8 cellular contexts compared by ENCODE assay signal in the genomic region with DNA sequence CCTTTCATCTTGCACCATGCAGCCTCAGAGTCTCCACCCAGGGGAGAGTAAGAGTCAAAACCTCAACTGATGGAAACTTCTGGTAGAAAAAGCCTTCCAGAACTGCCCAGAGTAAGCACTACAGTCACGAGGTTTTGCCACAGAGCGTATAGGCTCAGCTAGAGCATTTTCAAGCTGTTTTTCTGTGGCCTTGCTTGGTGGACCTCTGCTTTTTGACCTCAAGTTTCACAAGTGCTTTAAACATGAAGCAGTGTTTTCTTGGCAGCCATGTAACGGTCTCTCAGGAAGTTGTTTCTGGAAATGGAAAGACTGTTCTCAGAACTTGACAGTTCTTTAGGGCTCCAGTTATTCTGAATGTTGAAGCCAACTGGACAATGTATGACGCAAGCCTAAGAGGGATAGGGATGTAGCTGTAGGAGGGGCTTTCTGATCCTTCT.
A peak's percentile ranks its signal among the peaks of the same experiment; 100 is the strongest.
DNase-seq lines count a peak whose midpoint lies in the region; ATAC-seq, FAIRE-seq and TF ChIP-seq lines count a peak whose summit lies in the region.

No MANE protein-coding gene starts in this region.

- H3K9ac ChIP-seq in HepG2 (ENCODE audit: insufficient read depth, low read depth, low read length): no peak overlapping the region

- TF ChIP-seq RAD21 in HepG2 (CRISPR knock-in tag; IDR thresholded peaks at IDR 0.05): 0 out of 2 replicates have a peak, but pooled peaks have one; percentile 12

- H3K9me3 Mint-ChIP-seq in Caco-2 (ENCODE audit: unreplicated experiment): peaks cover 8% of the 10 kb centered on the region
- peaks cover 5% of the 10 kb centered on the region for H3K9me3 Mint-ChIP-seq in T-helper 1 cell treated with Interleukin-12 subunit alpha and Interleukin-12 subunit beta and Interleukin-4 antibody, amounts not matched to agents 30 μg/mL and 1 μg/mL, for 36 hours

- H3K27ac Mint-ChIP-seq in Caco-2 (ENCODE audit: unreplicated experiment): peak overlapping the region; percentile 49
- peak overlapping the region; percentile 19 for H3K27ac Mint-ChIP-seq in T-helper 1 cell treated with Interleukin-12 subunit alpha and Interleukin-12 subunit beta and Interleukin-4 antibody, amounts not matched to agents 30 μg/mL and 1 μg/mL, for 36 hours

- 89% methylated on average over 4 of the region's 4 CpGs for WGBS in HepG2 (ENCODE audit: low lambda C conversion rate)
- 41 to 48% methylated on average over 4 of the region's 4 CpGs for WGBS in thyroid gland, 2 donors

- intact Hi-C loops in Caco-2 (cut with micrococcal nuclease; ENCODE audit: unreplicated experiment) (no loop called here), HepG2 (cut with micrococcal nuclease; ENCODE audit: unreplicated experiment) (no loop called here), thyroid gland (cut with DNase I) (no loop called here)

- peaks cover 1% of the 10 kb centered on the region for H3K36me3 ChIP-seq in Caco-2 (ENCODE audit: control insufficient read depth, insufficient read depth, low read length)
- no peaks in the 10 kb centered on the region for H3K36me3 ChIP-seq in HepG2 (replicated peaks in 1 of 2; ENCODE audit: control insufficient read depth in 1 of 2, insufficient read depth in 2 of 2, low read length in 2 of 2)
- H3K36me3 ChIP-seq in thyroid gland: no peaks in the 10 kb centered on the region

- no peak overlapping the region for H3K4me3 Mint-ChIP-seq in Caco-2 (ENCODE audit: unreplicated experiment)
- peak overlapping the region; percentile 5 for H3K4me3 Mint-ChIP-seq in T-helper 1 cell treated with Interleukin-12 subunit alpha and Interleukin-12 subunit beta and Interleukin-4 antibody, amounts not matched to agents 30 μg/mL and 1 μg/mL, for 36 hours

- peaks cover 26% of the 10 kb centered on the region for H3K4me1 Mint-ChIP-seq in Caco-2 (ENCODE audit: low read depth, unreplicated experiment)
- H3K4me1 Mint-ChIP-seq in T-helper 1 cell treated with Interleukin-12 subunit alpha and Interleukin-12 subunit beta and Interleukin-4 antibody, amounts not matched to agents 30 μg/mL and 1 μg/mL, for 36 hours (ENCODE audit: low read depth): peaks cover 37% of the 10 kb centered on the region

- H3K9me3 ChIP-seq in Caco-2 (0 out of 2 replicates have a peak, but pooled peaks cover 5% of the 10 kb centered on the region), HepG2 (ENCODE audit: low read length) (no peaks in the 10 kb centered on the region), thyroid gland (no peaks in the 10 kb centered on the region)

- FAIRE-seq in HepG2 (lab: Jason Lieb, UNC): no peak

- H3K27me3 ChIP-seq in Caco-2 (replicated peaks; ENCODE audit: control insufficient read depth, insufficient read depth, low read length) (no peaks in the 10 kb centered on the region), HepG2 (ENCODE audit: control insufficient read depth in 1 of 2, insufficient read depth in 2 of 2, low read length in 2 of 2) (no peaks in the 10 kb centered on the region), thyroid gland (no peaks in the 10 kb centered on the region)

- H3K4me1 ChIP-seq in Caco-2 (peaks cover 29% of the 10 kb centered on the region), HepG2 (ENCODE audit: insufficient read depth, low read length) (peaks cover 78% of the 10 kb centered on the region), thyroid gland (no peaks in the 10 kb centered on the region)

- no peak for TF ChIP-seq EP300 in HepG2 (IDR thresholded peaks at IDR 0.05; ENCODE audit: low read depth in 2 of 2, low read length in 2 of 2)
- TF ChIP-seq EP300 in HepG2 (CRISPR knock-in tag; IDR thresholded peaks at IDR 0.05; ENCODE audit: borderline replicate concordance): no peak

- peaks cover 21% of the 10 kb centered on the region for H3K36me3 Mint-ChIP-seq in Caco-2 (ENCODE audit: insufficient read depth, unreplicated experiment)
- peaks cover 15% of the 10 kb centered on the region for H3K36me3 Mint-ChIP-seq in T-helper 1 cell treated with Interleukin-12 subunit alpha and Interleukin-12 subunit beta and Interleukin-4 antibody, amounts not matched to agents 30 μg/mL and 1 μg/mL, for 36 hours (ENCODE audit: low read depth)

- POLR2A ChIA-PET in Caco-2 (lab: Charles Lee): no interaction called here
- POLR2A ChIA-PET in HepG2 (lab: Yijun Ruan, JAX): interaction anchor here (0.5 to 1.9 kb wide), 5 partner anchors 9 to 205 kb away, joined by 3 to 9 read pairs (median 4); no protein-coding TSS in a partner anchor

- ATAC-seq in GM21723 (IDR thresholded peaks at IDR 0.05; ENCODE audit: unreplicated experiment) (peak; percentile 77), HepG2 (no peak), GM18519 (IDR thresholded peaks at IDR 0.05; ENCODE audit: low FRiP score, unreplicated experiment) (no peak)

- H3K4me3 ChIP-seq in Caco-2 (ENCODE audit: low read depth, low read length) (no peak overlapping the region), HepG2 (replicated peaks in 1 of 3; ENCODE audit: insufficient read depth in 1 of 3, low read depth in 2 of 3, low read length in 3 of 3) (no peak overlapping the region), thyroid gland (replicated peaks in 1 of 3) (no peak overlapping the region)

- BruUV-seq in Caco-2 (replicated peaks; lab: Mats Ljungman, UMichigan) (no TSS peak), HepG2 (replicated peaks; lab: Mats Ljungman, UMichigan) (no TSS peak)

- TF ChIP-seq CTCF in Caco-2 (IDR thresholded peaks at IDR 0.05; ENCODE audit: insufficient read depth in 1 of 2, low read depth in 1 of 2, low read length in 1 of 2, severe bottlenecking in 1 of 2, unreplicated experiment in 1 of 2): no peak
- no peak for TF ChIP-seq CTCF in HepG2 (CRISPR knock-in tag; IDR thresholded peaks at IDR 0.05)
- no peak for TF ChIP-seq CTCF in thyroid gland (IDR thresholded peaks at IDR 0.05)

- H3K79me2 ChIP-seq in HepG2 (ENCODE audit: insufficient read depth, low read length): no peaks in the 10 kb centered on the region

- H2AFZ ChIP-seq in HepG2 (ENCODE audit: low read length): no peak overlapping the region

- no peak overlapping the region for H3K4me2 ChIP-seq in HepG2 (ENCODE audit: low read depth, low read length)

- H3K27me3 Mint-ChIP-seq in Caco-2 (ENCODE audit: insufficient read depth, unreplicated experiment): no peaks in the 10 kb centered on the region
- H3K27me3 Mint-ChIP-seq in T-helper 1 cell treated with Interleukin-12 subunit alpha and Interleukin-12 subunit beta and Interleukin-4 antibody, amounts not matched to agents 30 μg/mL and 1 μg/mL, for 36 hours (ENCODE audit: low read depth): peaks cover 3% of the 10 kb centered on the region

- in situ Hi-C loops in HepG2 (cut with HindIII; ENCODE audit: extremely low pct_ligation_motif_present, low pct_unique_long_range_greater_than_20kb): no loop called here

- CTCF ChIA-PET in Caco-2 (lab: Charles Lee): interaction anchor here (1.0 kb wide), 2 partner anchors 188 to 213 kb away, joined by 3 read pairs; no protein-coding TSS in a partner anchor
- CTCF ChIA-PET in HepG2 (lab: Yijun Ruan, JAX; ENCODE audit: low intra/inter-chr PET ratio, low total read pairs): no interaction called here

- DNase-seq in Caco-2 (no peak), HepG2 (ENCODE audit: low spot score) (no peak), COLO668 (lab: John Stamatoyannopoulos, UW; ENCODE audit: unreplicated experiment) (no peak), thyroid gland (no peak)
- no peak for DNase-seq in central memory CD4-positive, alpha-beta T cell

- TF ChIP-seq POLR2A in HepG2 (IDR thresholded peaks at IDR 0.05; ENCODE audit: insufficient read depth in 1 of 2, low read depth in 2 of 2, low read length in 2 of 2) (no peak), thyroid gland (IDR thresholded peaks at IDR 0.05) (no peak)

- peak overlapping the region; percentile 27 for H3K27ac ChIP-seq in HepG2 (ENCODE audit: extremely low read length, insufficient read depth, low read length)
- H3K27ac ChIP-seq in thyroid gland: peak overlapping the region in 1 of 3 donors; percentile 46

- H4K20me1 ChIP-seq in HepG2 (ENCODE audit: insufficient read depth, low read length): no peaks in the 10 kb centered on the region

TF ChIP-seq in HepG2, 621 proteins besides CTCF, POLR2A, EP300 and RAD21 (continues in another document):
- TF ChIP-seq ZSCAN30 (CRISPR knock-in tag; IDR thresholded peaks at IDR 0.05) (no peak), CBX5 (CRISPR knock-in tag; IDR thresholded peaks at IDR 0.05; ENCODE audit: borderline replicate concordance) (no peak), SKI (IDR thresholded peaks at IDR 0.05; ENCODE audit: partially characterized antibody) (no peak), ZNF782 (CRISPR knock-in tag; IDR thresholded peaks at IDR 0.05; ENCODE audit: borderline replicate concordance) (no peak)
- TF ChIP-seq, protein P1, sequence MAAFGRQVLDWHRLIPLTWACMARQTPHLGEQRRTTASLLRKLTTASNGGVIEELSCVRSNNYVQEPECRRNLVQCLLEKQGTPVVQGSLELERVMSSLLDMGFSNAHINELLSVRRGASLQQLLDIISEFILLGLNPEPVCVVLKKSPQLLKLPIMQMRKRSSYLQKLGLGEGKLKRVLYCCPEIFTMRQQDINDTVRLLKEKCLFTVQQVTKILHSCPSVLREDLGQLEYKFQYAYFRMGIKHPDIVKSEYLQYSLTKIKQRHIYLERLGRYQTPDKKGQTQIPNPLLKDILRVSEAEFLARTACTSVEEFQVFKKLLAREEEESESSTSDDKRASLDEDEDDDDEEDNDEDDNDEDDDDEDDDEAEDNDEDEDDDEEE (CRISPR knock-in tag; IDR thresholded peaks at IDR 0.05): no peak
- TF ChIP-seq, protein P2, sequence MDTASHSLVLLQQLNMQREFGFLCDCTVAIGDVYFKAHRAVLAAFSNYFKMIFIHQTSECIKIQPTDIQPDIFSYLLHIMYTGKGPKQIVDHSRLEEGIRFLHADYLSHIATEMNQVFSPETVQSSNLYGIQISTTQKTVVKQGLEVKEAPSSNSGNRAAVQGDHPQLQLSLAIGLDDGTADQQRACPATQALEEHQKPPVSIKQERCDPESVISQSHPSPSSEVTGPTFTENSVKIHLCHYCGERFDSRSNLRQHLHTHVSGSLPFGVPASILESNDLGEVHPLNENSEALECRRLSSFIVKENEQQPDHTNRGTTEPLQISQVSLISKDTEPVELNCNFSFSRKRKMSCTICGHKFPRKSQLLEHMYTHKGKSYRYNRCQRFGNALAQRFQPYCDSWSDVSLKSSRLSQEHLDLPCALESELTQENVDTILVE (CRISPR knock-in tag; IDR thresholded peaks at IDR 0.05): no peak
- TF ChIP-seq, protein P3, sequence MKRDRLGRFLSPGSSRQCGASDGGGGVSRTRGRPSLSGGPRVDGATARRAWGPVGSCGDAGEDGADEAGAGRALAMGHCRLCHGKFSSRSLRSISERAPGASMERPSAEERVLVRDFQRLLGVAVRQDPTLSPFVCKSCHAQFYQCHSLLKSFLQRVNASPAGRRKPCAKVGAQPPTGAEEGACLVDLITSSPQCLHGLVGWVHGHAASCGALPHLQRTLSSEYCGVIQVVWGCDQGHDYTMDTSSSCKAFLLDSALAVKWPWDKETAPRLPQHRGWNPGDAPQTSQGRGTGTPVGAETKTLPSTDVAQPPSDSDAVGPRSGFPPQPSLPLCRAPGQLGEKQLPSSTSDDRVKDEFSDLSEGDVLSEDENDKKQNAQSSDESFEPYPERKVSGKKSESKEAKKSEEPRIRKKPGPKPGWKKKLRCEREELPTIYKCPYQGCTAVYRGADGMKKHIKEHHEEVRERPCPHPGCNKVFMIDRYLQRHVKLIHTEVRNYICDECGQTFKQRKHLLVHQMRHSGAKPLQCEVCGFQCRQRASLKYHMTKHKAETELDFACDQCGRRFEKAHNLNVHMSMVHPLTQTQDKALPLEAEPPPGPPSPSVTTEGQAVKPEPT (CRISPR knock-in tag; IDR thresholded peaks at IDR 0.05; ENCODE audit: low read depth): no peak
